Comparison of ENCODE assay signal across 8 cellular contexts in the genomic region with DNA sequence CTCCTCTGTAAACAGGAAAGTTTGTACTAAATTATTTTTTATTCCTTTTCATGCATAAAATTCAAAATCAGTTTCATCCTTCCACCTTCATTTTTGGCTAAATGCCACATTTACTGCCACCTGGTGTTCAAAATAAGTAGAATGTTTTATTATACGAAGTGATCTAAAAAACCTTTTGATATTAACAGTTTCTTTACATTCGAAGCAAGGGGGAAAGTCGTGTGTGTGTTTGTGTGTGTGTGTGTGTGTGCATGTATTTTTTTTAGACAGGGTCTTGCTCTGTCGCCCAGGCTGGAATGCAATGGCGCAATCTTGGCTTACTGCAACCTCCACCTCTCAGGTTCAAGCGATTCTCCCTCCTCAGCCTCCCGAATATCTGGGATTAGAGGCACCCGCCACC. TPM values are rescaled to one million over a fixed set of nuclear protein-coding genes. Genes with fewer than 3 reads are reported as not detected.
DNase-seq lines count a peak whose midpoint lies in the region; ATAC-seq lines count a peak whose summit lies in the region.

No MANE protein-coding gene starts in this region.

- no peak overlapping the region for H2BK5ac ChIP-seq in mesenchymal stem cell (ENCODE audit: low read depth, low read length, poor library complexity, severe bottlenecking)

- H4K91ac ChIP-seq in mesenchymal stem cell (ENCODE audit: low read length), result no peak overlapping the region

- no peak overlapping the region for H3K4ac ChIP-seq in mesenchymal stem cell (ENCODE audit: low read depth in 1 of 2, low read length in 2 of 2)

- no peak overlapping the region for H3K23ac ChIP-seq in mesenchymal stem cell (ENCODE audit: low read length in 2 of 2)

- no peak overlapping the region for H2BK15ac ChIP-seq in mesenchymal stem cell (ENCODE audit: low read depth, poor library complexity, severe bottlenecking)

- no peak overlapping the region for H4K8ac ChIP-seq in mesenchymal stem cell (ENCODE audit: low read length)

- no peak overlapping the region for H3K14ac ChIP-seq in mesenchymal stem cell (ENCODE audit: low read length in 2 of 2)

- no peak overlapping the region for H3K4me3 ChIP-seq in mesenchymal stem cell (ENCODE audit: insufficient read depth in 1 of 2, low read depth in 1 of 2, low read length in 2 of 2)

- ATAC-seq in HG03432 (IDR thresholded peaks at IDR 0.05; ENCODE audit: unreplicated experiment) (peak; percentile 52), HG02973 (IDR thresholded peaks at IDR 0.05; ENCODE audit: unreplicated experiment) (no peak)

- WGBS in mesenchymal stem cell, result 97% methylated on average over 4 of the region's 8 CpGs

- peaks cover 0 to 3% of the 10 kb centered on the region in 2 experiments for H3K27me3 ChIP-seq in mesenchymal stem cell (ENCODE audit: control insufficient read depth in 1 of 2, insufficient read depth in 1 of 2, low read length in 2 of 2)

- DNase-seq in Caki2 (ENCODE audit: low read depth) (peak; percentile 15), astrocyte of the hippocampus (ENCODE audit: low read depth, low spot score) (peak; percentile 58), mesenchymal stem cell (peak; percentile 29), anterior cingulate cortex (lab: John Stamatoyannopoulos, UW) (no peak)
- no peak for DNase-seq in activated CD8-positive, alpha-beta memory T cell treated with anti-CD3 and anti-CD28 coated beads for 24 hours
- DNase-seq in stimulated activated CD4-positive, alpha-beta T cell treated with anti-CD3 and anti-CD28 coated beads, Interleukin-2, amount 100 ng/mL, for 24 hours, result no peak

- no peak overlapping the region for H2AFZ ChIP-seq in mesenchymal stem cell (ENCODE audit: low read depth, low read length)

- H3K4me1 ChIP-seq in mesenchymal stem cell (ENCODE audit: control insufficient read depth, insufficient read depth, low read depth, low read length), result peaks cover 1% of the 10 kb centered on the region

- H3K18ac ChIP-seq in mesenchymal stem cell (ENCODE audit: low read depth in 1 of 2, low read length in 2 of 2), result no peak overlapping the region

- no peak overlapping the region for H2BK120ac ChIP-seq in mesenchymal stem cell (ENCODE audit: low read depth, low read length)

- H3K4me2 ChIP-seq in mesenchymal stem cell (ENCODE audit: low read length, poor library complexity, severe bottlenecking), result no peak overlapping the region

- H3K9ac ChIP-seq in mesenchymal stem cell (ENCODE audit: low read length), result no peak overlapping the region

- in situ Hi-C loops in Caki2 (cut with HindIII; ENCODE audit: low pct_unique_long_range_greater_than_20kb, low sequenced_read_pairs), result no loop called here

- H3K9me3 ChIP-seq in mesenchymal stem cell (ENCODE audit: control insufficient read depth, low read length), result no peaks in the 10 kb centered on the region

- H3K79me1 ChIP-seq in mesenchymal stem cell (replicated peaks; ENCODE audit: low read length, poor library complexity, severe bottlenecking), result no peaks in the 10 kb centered on the region

- no peak overlapping the region for H3K27ac ChIP-seq in mesenchymal stem cell (ENCODE audit: low read length, poor library complexity, severe bottlenecking)

- H3K36me3 ChIP-seq in mesenchymal stem cell (ENCODE audit: control insufficient read depth in 1 of 2, insufficient read depth in 2 of 2, low read depth in 1 of 2, low read length in 2 of 2), result no peaks in the 10 kb centered on the region

- no peak overlapping the region for H2AK5ac ChIP-seq in mesenchymal stem cell (ENCODE audit: low read length, severe bottlenecking)

- no peak overlapping the region for H2BK12ac ChIP-seq in mesenchymal stem cell (ENCODE audit: low read length in 2 of 2)

RNA-seq across cellular contexts. Expression of a gene that starts 9.0 kb away (rescaled TPM):
- 0.95 and 2.2 TPM in 2 replicates for total RNA-seq in Caki2 (2014; rRNA removed; shearing (Covaris generic); ENCODE audit: low replicate concordance)
- 0.73 TPM for polyA plus RNA-seq in mesenchymal stem cell (2013, experiment 1 of 2)
- polyA plus RNA-seq in mesenchymal stem cell (2013, experiment 2 of 2), result 0.74 TPM

Comparison
In these comparisons a context has a peak if more than half of its experiments do, and no peak if none do; other contexts are left out.
1. DNase-seq: peak in Caki2 (single experiment), astrocyte of the hippocampus (single experiment) and mesenchymal stem cell (single experiment); none in activated CD8-positive, alpha-beta memory T cell treated with anti-CD3 and anti-CD28 coated beads for 24 hours (single experiment), anterior cingulate cortex (0 of 58) and stimulated activated CD4-positive, alpha-beta T cell treated with anti-CD3 and anti-CD28 coated beads, Interleukin-2, amount 100 ng/mL, for 24 hours (0 of 2).